In genomic region chr6:143842902-143843688, GRCh38 we compare ENCODE assay signal across 8 cellular contexts. TPM values are rescaled to one million over a fixed set of nuclear protein-coding genes. Genes with fewer than 3 reads are reported as not detected.
DNase-seq lines count a peak whose midpoint lies in the region; ATAC-seq and TF ChIP-seq lines count a peak whose summit lies in the region.

Gene LTV1 (plus strand): TSS chr6:143843338. CDS start chr6:143843478, 140 bp downstream.

- peak within 1 kb of the TSS; percentile 86 to 98 for H3K4me3 ChIP-seq in left lung

- intact Hi-C loops in left lung (cut with DNase I), result no loop called here

- no peak for TF ChIP-seq CTCF in C4-2B (conservative IDR thresholded peaks at IDR 0.05)
- TF ChIP-seq CTCF in left lung (IDR thresholded peaks at IDR 0.05), result no peak

- DNase-seq in NCI-H774 (lab: John Stamatoyannopoulos, UW), result peak; percentile 96
- DNase-seq in activated CD4-positive, alpha-beta T cell treated with anti-CD3 and anti-CD28 coated beads, Interleukin-2, amount 50 U/mL, for 4 hours, result peak; percentile 87 to 89
- peak; percentile 98 for DNase-seq in dermis blood vessel endothelial cell
- peak; percentile 97 for DNase-seq in left lung
- peak; percentile 87 to 91 for DNase-seq in stimulated activated CD4-positive, alpha-beta T cell treated with anti-CD3 and anti-CD28 coated beads, Interleukin-2, amount 100 ng/mL, for 48 hours

- peaks cover 5 to 30% of the 10 kb centered on the region in 2 donors for H3K36me3 ChIP-seq in left lung

- peaks cover 6 to 33% of the 10 kb centered on the region in 2 donors for H3K4me1 ChIP-seq in left lung

- no peaks in the 10 kb centered on the region for H3K9me3 ChIP-seq in left lung

- ATAC-seq in GM19395 (IDR thresholded peaks at IDR 0.05; ENCODE audit: unreplicated experiment) (peak; percentile 100), HG03565 (IDR thresholded peaks at IDR 0.05; ENCODE audit: unreplicated experiment) (peak; percentile 99), left lung (peak; percentile 99)

- no peaks in the 10 kb centered on the region for H3K27me3 ChIP-seq in left lung

- H3K27ac ChIP-seq in C4-2B, result peak within 1 kb of the TSS; percentile 81
- H3K27ac ChIP-seq in left lung, result peak within 1 kb of the TSS; percentile 91 to 92

RNA-seq across cellular contexts. Expression of gene LTV1, which starts in this region (rescaled TPM):
- total RNA-seq in dermis blood vessel endothelial cell (17.0 and 30.2 TPM in 2 replicates), left lung (10 to 100 TPM; 16.1 to 24.2 TPM)

Comparison
In these comparisons a context has a peak if more than half of its experiments do, and no peak if none do; other contexts are left out.
1. Peak in every context shown above with its lines: DNase-seq, ATAC-seq, H3K4me3 ChIP-seq and H3K27ac ChIP-seq.